8 cellular contexts compared by ENCODE assay signal in the genomic region with DNA sequence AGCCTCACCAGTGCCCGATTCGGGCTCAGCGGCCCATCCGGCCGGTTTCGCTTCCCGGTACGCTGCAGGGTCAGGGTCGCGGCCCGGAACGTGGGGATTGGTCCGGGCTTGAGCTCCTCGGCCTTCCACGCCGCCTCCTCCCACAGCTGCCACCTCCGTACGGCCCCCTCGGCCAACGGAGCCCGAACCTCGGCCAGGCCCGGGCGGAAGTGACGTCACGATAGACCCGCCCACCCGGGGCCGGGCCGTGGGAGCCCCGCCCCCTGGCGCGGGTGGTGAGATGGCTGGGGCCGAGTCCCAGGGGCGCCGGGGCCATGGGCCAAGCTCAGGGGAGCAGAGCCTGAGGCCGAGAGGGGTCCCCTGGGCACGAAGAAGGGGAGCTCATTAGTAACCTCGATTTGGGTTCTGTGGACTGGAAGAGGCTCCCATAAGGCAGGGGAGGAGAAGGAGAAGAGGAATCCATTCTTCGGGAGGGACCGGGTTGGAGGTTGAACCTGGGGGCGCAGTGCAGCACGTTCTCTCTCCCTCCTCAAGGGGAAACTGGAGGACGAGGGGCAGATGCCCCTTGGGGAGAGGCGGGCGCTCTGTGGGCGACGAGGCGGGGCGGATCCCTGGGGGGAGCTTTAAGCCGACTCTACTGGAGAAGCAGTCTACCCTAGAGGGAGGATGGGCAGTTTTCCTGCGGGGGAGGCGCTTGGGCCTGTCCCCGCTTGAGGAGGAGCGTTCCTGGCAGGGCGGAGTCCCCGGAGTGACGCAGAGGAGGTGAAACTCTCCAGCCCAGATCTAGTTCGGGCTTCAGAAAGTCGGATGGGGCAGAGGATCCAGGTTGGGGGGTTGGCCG. TPM values are rescaled to one million over a fixed set of nuclear protein-coding genes. Genes with fewer than 3 reads are reported as not detected.
A peak's percentile ranks its signal among the peaks of the same experiment; 100 is the strongest.
DNase-seq lines count a peak whose midpoint lies in the region; FAIRE-seq and TF ChIP-seq lines count a peak whose summit lies in the region.

A gene with protein sequence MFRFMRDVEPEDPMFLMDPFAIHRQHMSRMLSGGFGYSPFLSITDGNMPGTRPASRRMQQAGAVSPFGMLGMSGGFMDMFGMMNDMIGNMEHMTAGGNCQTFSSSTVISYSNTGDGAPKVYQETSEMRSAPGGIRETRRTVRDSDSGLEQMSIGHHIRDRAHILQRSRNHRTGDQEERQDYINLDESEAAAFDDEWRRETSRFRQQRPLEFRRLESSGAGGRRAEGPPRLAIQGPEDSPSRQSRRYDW (minus strand): TSS at position 211 of the 841 bp plus-strand sequence. CDS start 807 bp downstream, outside the sequence.

- H3K27ac Mint-ChIP-seq in activated naive CD4-positive, alpha-beta T cell treated with anti-CD3 and anti-CD28 coated beads for 36 hours, result peak within 1 kb of the TSS; percentile 97

- H3K27ac ChIP-seq in neutrophil (peak within 1 kb of the TSS; percentile 97), substantia nigra (ENCODE audit: low read depth, low read length, poor library complexity, severe bottlenecking) (peak within 1 kb of the TSS; percentile 98)

- H3K4me1 ChIP-seq in neutrophil (ENCODE audit: control insufficient read depth in 1 of 2, insufficient read depth in 1 of 2, low read depth in 1 of 2, low read length in 1 of 2), result peaks cover 24 to 25% of the 10 kb centered on the region in 2 experiments

- H3K9me3 Mint-ChIP-seq in activated naive CD4-positive, alpha-beta T cell treated with anti-CD3 and anti-CD28 coated beads for 36 hours, result no peaks in the 10 kb centered on the region

- intact Hi-C loops in activated naive CD4-positive, alpha-beta T cell treated with anti-CD3 and anti-CD28 coated beads for 36 hours (cut with micrococcal nuclease), result loop anchor here (1.0 to 2.0 kb wide), 13 partner anchors 13 to 185 kb away; a partner anchor contains a TSS

- peaks cover 39% of the 10 kb centered on the region for H3K36me3 ChIP-seq in neutrophil

- H3K4me1 Mint-ChIP-seq in activated naive CD4-positive, alpha-beta T cell treated with anti-CD3 and anti-CD28 coated beads for 36 hours (ENCODE audit: low read depth), result peaks cover 25% of the 10 kb centered on the region

- H3K4me3 Mint-ChIP-seq in activated naive CD4-positive, alpha-beta T cell treated with anti-CD3 and anti-CD28 coated beads for 36 hours, result peak within 1 kb of the TSS; percentile 96

- CTCF ChIA-PET in activated naive CD4-positive, alpha-beta T cell treated with anti-CD3 and anti-CD28 coated beads for 36 hours (lab: Charles Lee), result interaction anchor here (0.6 to 9.9 kb wide), 33 partner anchors 9 to 196 kb away, joined by 3 to 166 read pairs (median 5); a partner anchor contains a TSS

- H3K27me3 ChIP-seq in neutrophil, result no peaks in the 10 kb centered on the region

- H3K4me3 ChIP-seq in HFF-Myc (replicated peaks; ENCODE audit: low read depth, low read length), result peak within 1 kb of the TSS; percentile 91
- peak within 1 kb of the TSS; percentile 83 to 86 for H3K4me3 ChIP-seq in neutrophil (ENCODE audit: low read depth in 1 of 2, low read length in 1 of 2)

- FAIRE-seq in frontal cortex (lab: Jason Lieb, UNC), result no peak

- peaks cover 14% of the 10 kb centered on the region for H3K36me3 Mint-ChIP-seq in activated naive CD4-positive, alpha-beta T cell treated with anti-CD3 and anti-CD28 coated beads for 36 hours (ENCODE audit: low read depth)

- DNase-seq in GM04503 (ENCODE audit: low read depth) (peak; percentile 93), HFF-Myc (ENCODE audit: extremely low read depth, low read depth) (peak; percentile 98), NAMALWA (ENCODE audit: low spot score) (peak; percentile 99), SK-N-DZ (ENCODE audit: low spot score) (peak; percentile 98), frontal cortex (ENCODE audit: low spot score in 2 of 2) (peak; percentile 98), substantia nigra (lab: John Stamatoyannopoulos, UW) (peak; percentile 76 to 98 (median 94))
- peak; percentile 99 for DNase-seq in activated naive CD4-positive, alpha-beta T cell treated with anti-CD3 and anti-CD28 coated beads for 36 hours

- no peaks in the 10 kb centered on the region for H3K27me3 Mint-ChIP-seq in activated naive CD4-positive, alpha-beta T cell treated with anti-CD3 and anti-CD28 coated beads for 36 hours (ENCODE audit: low read depth)

- no peaks in the 10 kb centered on the region for H3K9me3 ChIP-seq in neutrophil

- TF ChIP-seq CTCF in HFF-Myc (IDR thresholded peaks at IDR 0.05; ENCODE audit: low read depth, low read length, missing control alignments) (peak; percentile 96), neutrophil (IDR thresholded peaks at IDR 0.05) (peak; percentile 98)

RNA-seq across cellular contexts. Expression of the gene that starts here (rescaled TPM):
- 296 and 349 TPM in 2 replicates for polyA plus RNA-seq in SK-N-DZ (2014; cell fraction: cytosol; rRNA removed)
- 249 and 259 TPM in 2 replicates for polyA plus RNA-seq in SK-N-DZ (2014; cell fraction: nucleus; rRNA removed)
- 100 to 1,000 TPM; 140 to 143 TPM for total RNA-seq in activated naive CD4-positive, alpha-beta T cell treated with anti-CD3 and anti-CD28 coated beads for 36 hours
- 77.9 TPM for total RNA-seq in frontal cortex

Comparison
In these comparisons a context has a peak if more than half of its experiments do, and no peak if none do; other contexts are left out.
1. Peak in every context shown above with its lines: DNase-seq, H3K4me3 ChIP-seq and H3K27ac ChIP-seq.